In genomic region chr16:30650369-30651123, GRCh38 we compare ENCODE assay signal across 8 cellular contexts. TPM values are rescaled to one million over a fixed set of nuclear protein-coding genes. Genes with fewer than 3 reads are reported as not detected.
DNase-seq lines count a peak whose midpoint lies in the region; ATAC-seq, FAIRE-seq and TF ChIP-seq lines count a peak whose summit lies in the region.

Gene PRR14, plus strand, starts transcription at chr16:30650960. Its CDS starts 686 bp downstream, at chr16:30651646.

- peaks cover 0 to 5% of the 10 kb centered on the region in 2 donors for H3K4me1 ChIP-seq in small intestine (ENCODE audit: control insufficient read depth in 2 of 2, insufficient read depth in 1 of 2, low read depth in 1 of 2, low read length in 1 of 2)

- peaks cover 43% of the 10 kb centered on the region for H3K27me3 Mint-ChIP-seq in WTC11 (ENCODE audit: low read depth)

- no peaks in the 10 kb centered on the region for H3K27me3 ChIP-seq in small intestine (ENCODE audit: control insufficient read depth in 2 of 2, insufficient read depth in 2 of 2, low read length in 2 of 2)

- CTCF ChIA-PET in AG04449 (lab: Yijun Ruan, JAX) = interaction anchor here (0.7 to 2.1 kb wide), 11 partner anchors 9 to 213 kb away, joined by 3 to 12 read pairs (median 4); partner anchors contain the start of gene ZNF689
- CTCF ChIA-PET in WTC11 (lab: Charles Lee) = interaction anchor here (0.6 to 2.2 kb wide), 21 partner anchors 8 to 233 kb away, joined by 3 to 18 read pairs (median 5); partner anchors contain the start of gene DCTPP1

- WGBS in small intestine, 3 donors = 1% methylated on average over 50 to 53 of the region's 53 CpGs

- H3K27ac ChIP-seq in small intestine (ENCODE audit: low read depth in 1 of 2, low read length in 1 of 2) = peak within 1 kb of the TSS; percentile 93

- ATAC-seq in GM18909 (IDR thresholded peaks at IDR 0.05; ENCODE audit: poor library complexity, unreplicated experiment) = peak; percentile 79
- ATAC-seq in HG03175 (IDR thresholded peaks at IDR 0.05; ENCODE audit: unreplicated experiment) = peak; percentile 75
- peak; percentile 89 for ATAC-seq in WTC11

- H3K4me1 Mint-ChIP-seq in WTC11 = peaks cover 15% of the 10 kb centered on the region

- peak within 1 kb of the TSS; percentile 86 for H3K4me3 ChIP-seq in AG04449 (ENCODE audit: low read depth, low read length)
- peak within 1 kb of the TSS; percentile 84 to 86 for H3K4me3 ChIP-seq in cardiac fibroblast (replicated peaks in 1 of 2; ENCODE audit: low read depth in 2 of 2, low read length in 2 of 2)
- peak within 1 kb of the TSS; percentile 85 to 91 for H3K4me3 ChIP-seq in small intestine (ENCODE audit: low read depth in 1 of 2, low read length in 2 of 2)

- TF ChIP-seq CTCF in AG04449 (IDR thresholded peaks at IDR 0.05; ENCODE audit: insufficient read depth, low read length, missing control alignments) = peak; percentile 8
- 0 out of 2 replicates have a peak, but pooled peaks have one; percentile 16 for TF ChIP-seq CTCF in WTC11 (IDR thresholded peaks at IDR 0.05)
- peak; percentile 22 for TF ChIP-seq CTCF in cardiac fibroblast (IDR thresholded peaks at IDR 0.05; ENCODE audit: low read depth, low read length)

- H3K36me3 Mint-ChIP-seq in WTC11 = peaks cover 2% of the 10 kb centered on the region; the same call in 1 of the 2 replicates

- H3K27ac Mint-ChIP-seq in WTC11 = peak within 1 kb of the TSS; percentile 98

- no peaks in the 10 kb centered on the region for H3K9me3 Mint-ChIP-seq in WTC11

- POLR2A ChIA-PET in AG04449 (lab: Yijun Ruan, JAX) (interaction anchor here (0.6 to 2.0 kb wide), 6 partner anchors 9 to 79 kb away, joined by 3 to 14 read pairs (median 3); partner anchors contain the start of genes ZNF688, ZNF689 and ZNF785), WTC11 (lab: Charles Lee) (interaction anchor here (0.7 to 2.3 kb wide), 7 partner anchors 8 to 619 kb away, joined by 3 to 7 read pairs (median 4); partner anchors contain the start of genes ZNF688 and ZNF764)

- peak; percentile 89 for FAIRE-seq in small intestine (lab: Jason Lieb, UNC)

- DNase-seq in AG04449 (ENCODE audit: low read depth, low spot score) (peak; percentile 94), NCI-H226 (peak; percentile 99), WTC11 (ENCODE audit: low spot score) (peak; percentile 98), cardiac fibroblast (ENCODE audit: low read depth in 2 of 2) (peak; percentile 100), iPS-NIHi11 (ENCODE audit: low spot score) (peak; percentile 91), small intestine (peak; percentile 100)

- no peaks in the 10 kb centered on the region for H3K9me3 ChIP-seq in small intestine (ENCODE audit: control insufficient read depth, low read depth)

- peaks cover 13 to 23% of the 10 kb centered on the region in 2 donors for H3K36me3 ChIP-seq in small intestine (ENCODE audit: control insufficient read depth in 2 of 2, insufficient read depth in 2 of 2, low read length in 2 of 2)

- peak within 1 kb of the TSS; percentile 97 for H3K4me3 Mint-ChIP-seq in WTC11

TF ChIP-seq in WTC11, 78 proteins besides CTCF, POLR2A, EP300 and RAD21:
- TF ChIP-seq SMAD4 (CRISPR knock-in tag; IDR thresholded peaks at IDR 0.05) = 0 out of 2 replicates have a peak, but pooled peaks have one; percentile 46
- TF ChIP-seq CREM (CRISPR knock-in tag; IDR thresholded peaks at IDR 0.05) = peak; percentile 71; the same call in 1 of the 2 replicates
- peak; percentile 64; the same call in 1 of the 2 replicates for TF ChIP-seq E2F5 (CRISPR knock-in tag; IDR thresholded peaks at IDR 0.05)
- peak; percentile 78 for TF ChIP-seq SP1 (CRISPR knock-in tag; conservative IDR thresholded peaks at IDR 0.05)
- TF ChIP-seq NFYB (CRISPR knock-in tag; conservative IDR thresholded peaks at IDR 0.05; ENCODE audit: low read depth) = peak; percentile 98
- TF ChIP-seq TEAD1 (CRISPR knock-in tag; IDR thresholded peaks at IDR 0.05) = no peak
- TF ChIP-seq MAX (CRISPR knock-in tag; IDR thresholded peaks at IDR 0.05) = peak; percentile 69; the same call in 1 of the 2 replicates
- no peak for TF ChIP-seq ESRRA (CRISPR knock-in tag; IDR thresholded peaks at IDR 0.05; ENCODE audit: borderline replicate concordance)
- TF ChIP-seq ARID4B (CRISPR knock-in tag; IDR thresholded peaks at IDR 0.05; ENCODE audit: borderline replicate concordance) = 0 out of 2 replicates have a peak, but pooled peaks have one; percentile 31
- TF ChIP-seq USF1 (CRISPR knock-in tag; IDR thresholded peaks at IDR 0.05) = no peak
- 0 out of 2 replicates have a peak, but pooled peaks have one; percentile 8 for TF ChIP-seq ZNF423 (CRISPR knock-in tag; IDR thresholded peaks at IDR 0.05)
- no peak for TF ChIP-seq SOX15 (CRISPR knock-in tag; IDR thresholded peaks at IDR 0.05)
- TF ChIP-seq GABPB1 (CRISPR knock-in tag; IDR thresholded peaks at IDR 0.05) = peak; percentile 43
- TF ChIP-seq PRDM15 (CRISPR knock-in tag; IDR thresholded peaks at IDR 0.05) = peak; percentile 57

RNA-seq across cellular contexts. Expression of gene PRR14, which starts in this region (rescaled TPM):
- 21.9 to 24.3 TPM (median 22.0 TPM) in 3 replicates for total RNA-seq in WTC11 (2021)
- 100 to 1,000 TPM in 2 of 3 donors, 10 to 100 TPM in 1; 42.3 to 131 (median 123) TPM for polyA plus RNA-seq in small intestine

Comparison
In these comparisons a context has a peak if more than half of its experiments do, and no peak if none do; other contexts are left out.
1. Peak in every context shown above with its lines: DNase-seq, ATAC-seq, H3K4me3 ChIP-seq and H3K27ac ChIP-seq.